15 cellular contexts compared by ENCODE assay signal in genomic region chr10:88525371-88526079, GRCh38. TPM values are rescaled to one million over a fixed set of nuclear protein-coding genes. Genes with fewer than 3 reads are reported as not detected.
A peak's percentile ranks its signal among the peaks of the same experiment; 100 is the strongest.
DNase-seq lines count a peak whose midpoint lies in the region; ATAC-seq and TF ChIP-seq lines count a peak whose summit lies in the region.
"Had no signal": no experiment of that assay in that cellular context is flagged by ENCODE, and none has a peak within 500 bp of the region (broad histone marks: within the 10 kb centered on the region; RNA-seq: fewer than 3 reads in every experiment).

No MANE protein-coding gene starts in this region.

- H3K27me3 ChIP-seq in IMR-90 (ENCODE audit: control insufficient read depth, insufficient read depth, low read length) (peaks cover 2% of the 10 kb centered on the region; the same call in 1 of the 2 replicates), mammary epithelial cell (ENCODE audit: insufficient read depth, low read length) (no peaks in the 10 kb centered on the region), lung (ENCODE audit: control insufficient read depth, insufficient read depth) (no peaks in the 10 kb centered on the region)
- H3K27me3 ChIP-seq: heart right ventricle had no signal

- H3K9me3 Mint-ChIP-seq in T-cell: no peaks in the 10 kb centered on the region
- H3K9me3 Mint-ChIP-seq: CD4-positive, CD25-positive, alpha-beta regulatory T cell; naive B cell had no signal

- no TSS peak for BruUV-seq in IMR-90 (replicated peaks; lab: Mats Ljungman, UMichigan)
- BruUV-seq in mammary epithelial cell (replicated peaks; lab: Mats Ljungman, UMichigan): no TSS peak

- in situ Hi-C loops in IMR-90 (cut with MboI; ENCODE audit: low sequenced_read_pairs) (no loop called here), mammary epithelial cell (cut with MboI; ENCODE audit: low sequenced_read_pairs in 2 of 2) (loop anchor here in 1 of 2 donors (25.0 kb wide), 1 partner anchor 113 kb away; no protein-coding TSS in a partner anchor)

- no peak overlapping the region for H4K8ac ChIP-seq in IMR-90 (ENCODE audit: low read depth in 2 of 2, low read length in 2 of 2)

- H2BK120ac ChIP-seq in IMR-90 (ENCODE audit: low read depth, low read length): no peak overlapping the region

- POLR2A ChIA-PET in IMR-90 (lab: Charles Lee; ENCODE audit: unreplicated experiment) (no interaction called here), T-cell (lab: Charles Lee) (interaction anchor here in 1 of 2 donors (0.5 kb wide), 1 partner anchor 542 kb away, joined by 4 read pairs; no protein-coding TSS in a partner anchor)

- no peak for TF ChIP-seq CTCF in IMR-90 (conservative IDR thresholded peaks at IDR 0.05; ENCODE audit: low read depth, low read length)
- TF ChIP-seq CTCF in mammary epithelial cell (conservative IDR thresholded peaks at IDR 0.05 in 1 of 2, IDR thresholded peaks at IDR 0.05 in 1 of 2; ENCODE audit: extremely low read depth in 1 of 2, insufficient read depth in 1 of 2, low read depth in 1 of 2, low read length in 2 of 2): no peak
- no peak for TF ChIP-seq CTCF in lung (IDR thresholded peaks at IDR 0.05; ENCODE audit: control extremely low read depth, extremely low read depth)

- no peak overlapping the region for H3K4ac ChIP-seq in IMR-90 (ENCODE audit: low read depth, low read length)

- H2AK5ac ChIP-seq in IMR-90 (ENCODE audit: low read depth, low read length): no peak overlapping the region

- no peak overlapping the region for H3K18ac ChIP-seq in IMR-90 (ENCODE audit: low read depth, low read length)

- no peak for TF ChIP-seq RAD21 in IMR-90 (IDR thresholded peaks at IDR 0.05; ENCODE audit: low read length)

- no peaks in the 10 kb centered on the region for H3K27me3 Mint-ChIP-seq in T-cell

- peaks cover 3% of the 10 kb centered on the region for H3K36me3 Mint-ChIP-seq in T-cell
- H3K36me3 Mint-ChIP-seq: activated CD8-positive, alpha-beta memory T cell treated with anti-CD3 and anti-CD28 coated beads, Interleukin-2, amount 10 ng/mL, durations not matched to agents 7 days and 5 days; CD4-positive, CD25-positive, alpha-beta regulatory T cell; naive B cell had no signal

- no peak overlapping the region for H3K56ac ChIP-seq in IMR-90 (ENCODE audit: extremely low read depth, insufficient read depth, low read length)

- H3K9ac ChIP-seq in IMR-90 (ENCODE audit: low read depth, low read length) (no peak overlapping the region), mammary epithelial cell (ENCODE audit: insufficient read depth, low read length) (no peak overlapping the region)

- H3K9me3 ChIP-seq in IMR-90 (ENCODE audit: control insufficient read depth, insufficient read depth, low read length) (no peaks in the 10 kb centered on the region), mammary epithelial cell (replicated peaks; ENCODE audit: insufficient read depth, low read length) (no peaks in the 10 kb centered on the region), lung (ENCODE audit: control insufficient read depth in 2 of 2, insufficient read depth in 1 of 2, low read length in 1 of 2) (no peaks in the 10 kb centered on the region)
- H3K9me3 ChIP-seq: heart right ventricle had no signal

- no peak overlapping the region for H3K4me3 Mint-ChIP-seq in T-cell
- H3K4me3 Mint-ChIP-seq: activated CD8-positive, alpha-beta memory T cell treated with anti-CD3 and anti-CD28 coated beads, Interleukin-2, amount 10 ng/mL, durations not matched to agents 7 days and 5 days; CD4-positive, CD25-positive, alpha-beta regulatory T cell had no signal

- H3K36me3 ChIP-seq in IMR-90 (ENCODE audit: control insufficient read depth, insufficient read depth, low read length) (no peaks in the 10 kb centered on the region), mammary epithelial cell (ENCODE audit: insufficient read depth, low read length) (no peaks in the 10 kb centered on the region), lung (ENCODE audit: control insufficient read depth in 2 of 2, insufficient read depth in 2 of 2, low read length in 2 of 2) (no peaks in the 10 kb centered on the region)
- H3K36me3 ChIP-seq: heart right ventricle had no signal

- DNase-seq in AG20443 (ENCODE audit: low spot score) (peak; percentile 12), IMR-90 (peak; percentile 72), mammary epithelial cell (peak; percentile 88), lung (ENCODE audit: low spot score) (peak; percentile 61), T-cell (no peak)
- DNase-seq in stimulated activated naive CD8-positive, alpha-beta T cell treated with anti-CD3 and anti-CD28 coated beads, Interleukin-15, Interleukin-2, amounts not matched to agents 100 U/mL and 50 U/mL, for 24 hours: no peak
- DNase-seq: activated CD8-positive, alpha-beta memory T cell treated with anti-CD3 and anti-CD28 coated beads, Interleukin-2, amount 10 ng/mL, durations not matched to agents 7 days and 5 days; aorta; CD4-positive, CD25-positive, alpha-beta regulatory T cell; heart right ventricle; KBM-7; naive B cell; NCI-H446 treated with DMSO at 0.1 percent for 48 hours had no signal

- dilution Hi-C loops in IMR-90 (cut with HindIII; ENCODE audit: low sequenced_read_pairs, unreplicated experiment) (no loop called here), mammary epithelial cell (cut with HindIII; ENCODE audit: low sequenced_read_pairs) (no loop called here)

- H2AFZ ChIP-seq in IMR-90 (replicated peaks; ENCODE audit: low read length, poor library complexity) (no peak overlapping the region), mammary epithelial cell (ENCODE audit: low read depth, low read length) (no peak overlapping the region)

- H3K4me3 ChIP-seq in IMR-90 (ENCODE audit: insufficient read depth, low read depth, low read length) (no peak overlapping the region), mammary epithelial cell (replicated peaks in 1 of 3; ENCODE audit: insufficient read depth in 1 of 3, low read depth in 2 of 3, low read length in 3 of 3) (no peak overlapping the region), lung (no peak overlapping the region)
- H3K4me3 ChIP-seq: heart right ventricle had no signal

- no peak overlapping the region for H2BK15ac ChIP-seq in IMR-90 (ENCODE audit: low read depth, low read length)

- H2AK9ac ChIP-seq in IMR-90 (replicated peaks; ENCODE audit: low read depth, low read length, poor library complexity): no peak overlapping the region

- H4K5ac ChIP-seq in IMR-90 (ENCODE audit: low read depth, low read length): no peak overlapping the region

- no peak overlapping the region for H3K4me2 ChIP-seq in IMR-90 (ENCODE audit: low read depth, low read length)
- peak overlapping the region; percentile 15 for H3K4me2 ChIP-seq in mammary epithelial cell (ENCODE audit: insufficient read depth, low read depth, low read length)

- no peaks in the 10 kb centered on the region for H4K20me1 ChIP-seq in IMR-90 (ENCODE audit: insufficient read depth, low read length)
- H4K20me1 ChIP-seq in mammary epithelial cell (ENCODE audit: insufficient read depth, low read length): no peaks in the 10 kb centered on the region

- no peak for TF ChIP-seq POLR2A in IMR-90 (IDR thresholded peaks at IDR 0.05; ENCODE audit: low read depth, low read length)

- CTCF ChIA-PET in IMR-90 (lab: Yijun Ruan, JAX): no interaction called here
- CTCF ChIA-PET in mammary epithelial cell (lab: Charles Lee; ENCODE audit: low non-redundant PET): interaction anchor here (0.7 kb wide), 1 partner anchor 673 kb away, joined by 3 read pairs; no protein-coding TSS in a partner anchor
- CTCF ChIA-PET in T-cell (lab: Charles Lee): no interaction called here

- no peaks in the 10 kb centered on the region for H3K4me1 Mint-ChIP-seq in T-cell
- H3K4me1 Mint-ChIP-seq: naive B cell had no signal

- no peak overlapping the region for H2BK5ac ChIP-seq in IMR-90 (ENCODE audit: low read depth, low read length, poor library complexity, severe bottlenecking)

- no peak overlapping the region for H2BK20ac ChIP-seq in IMR-90 (ENCODE audit: low read depth, low read length)

- H3K27ac Mint-ChIP-seq in T-cell: no peak overlapping the region
- H3K27ac Mint-ChIP-seq: activated CD8-positive, alpha-beta memory T cell treated with anti-CD3 and anti-CD28 coated beads, Interleukin-2, amount 10 ng/mL, durations not matched to agents 7 days and 5 days; CD4-positive, CD25-positive, alpha-beta regulatory T cell; naive B cell had no signal

- H3K79me2 ChIP-seq in mammary epithelial cell (ENCODE audit: insufficient read depth, low read length): no peaks in the 10 kb centered on the region

- intact Hi-C loops in IMR-90 (cut with micrococcal nuclease): no loop called here
- intact Hi-C loops in mammary epithelial cell (cut with micrococcal nuclease): loop anchor here (10.0 kb wide), 1 partner anchor 1539 kb away; no protein-coding TSS in a partner anchor

- WGBS in IMR-90 (ENCODE audit: extremely low coverage in 2 of 2, insufficient read length in 1 of 2), 2 experiments: no CpG with 5 or more reads among the region's 3 CpGs
- 67% methylated on average over 3 of the region's 3 CpGs for WGBS in mammary epithelial cell (ENCODE audit: low coverage, missing lambda C conversion rate)
- 78 to 90% methylated on average over 3 of the region's 3 CpGs for WGBS in lung, 2 donors

- H3K27ac ChIP-seq in IMR-90 (ENCODE audit: insufficient read depth, low read length) (no peak overlapping the region), mammary epithelial cell (ENCODE audit: insufficient read depth, low read depth, low read length) (no peak overlapping the region), lung (ENCODE audit: low read depth in 1 of 2, low read length in 1 of 2) (no peak overlapping the region)
- H3K27ac ChIP-seq: heart right ventricle had no signal

- H3K14ac ChIP-seq in IMR-90 (replicated peaks; ENCODE audit: low read depth, low read length): no peak overlapping the region

- no peaks in the 10 kb centered on the region for H3K9me1 ChIP-seq in IMR-90 (ENCODE audit: insufficient read depth, low read length)

- H3K4me1 ChIP-seq in IMR-90 (ENCODE audit: control insufficient read depth, insufficient read depth, low read length) (peaks cover 2% of the 10 kb centered on the region), mammary epithelial cell (ENCODE audit: insufficient read depth, low read length) (peaks cover 15% of the 10 kb centered on the region), lung (ENCODE audit: control insufficient read depth in 2 of 2, insufficient read depth in 2 of 2, low read length in 2 of 2) (no peaks in the 10 kb centered on the region)

- no peak overlapping the region for H3K23ac ChIP-seq in IMR-90 (ENCODE audit: low read depth, low read length)

- H3K79me1 ChIP-seq in IMR-90 (ENCODE audit: low read depth in 1 of 2, low read length in 2 of 2): no peaks in the 10 kb centered on the region

- ATAC-seq in IMR-90 (ENCODE audit: low read depth) (no peak), lung (ENCODE audit: insufficient read depth, low FRiP score) (no peak), HG03354 (IDR thresholded peaks at IDR 0.05; ENCODE audit: poor library complexity, severe bottlenecking, unreplicated experiment) (no peak), HG03521 (IDR thresholded peaks at IDR 0.05; ENCODE audit: unreplicated experiment) (no peak), T-cell (replicated peaks in 1 of 4) (no peak)
- no peak for ATAC-seq in stimulated activated naive CD8-positive, alpha-beta T cell treated with anti-CD3 and anti-CD28 coated beads, Interleukin-15, Interleukin-2, amounts not matched to agents 100 U/mL and 50 U/mL, for 24 hours
- ATAC-seq: activated CD8-positive, alpha-beta memory T cell treated with anti-CD3 and anti-CD28 coated beads, Interleukin-2, amount 10 ng/mL, durations not matched to agents 7 days and 5 days; heart right ventricle had no signal

- H4K91ac ChIP-seq in IMR-90 (ENCODE audit: insufficient read depth, low read depth, low read length): no peak overlapping the region

RNA-seq across cellular contexts. Expression of gene RNLS, which starts 57.6 kb away (rescaled TPM):
- total RNA-seq in IMR-90 (2012; rRNA removed) (4.2 and 7.0 TPM in 2 replicates), mammary epithelial cell (10 to 100 TPM in 1 of 2 donors, 1 to 10 TPM in 1; 3.3 to 13.0 TPM), lung (10 to 100 TPM in 1 of 2 donors, 1 to 10 TPM in 1; 8.9 to 11.6 TPM), T-cell (1 to 10 TPM; 1.8 to 4.5 (median 3.2) TPM)
- polyA plus RNA-seq in IMR-90 (2012; rRNA removed) (4.0 and 4.5 TPM in 2 replicates), mammary epithelial cell (6.9 TPM), lung (1 to 10 TPM; 5.8 to 7.0 TPM)
- 3.2 and 4.8 TPM in 2 replicates for polyA plus RNA-seq in IMR-90 (2012; cell fraction: cytosol; rRNA removed)
- polyA plus RNA-seq in IMR-90 (2012; cell fraction: nucleus; rRNA removed; ENCODE audit: low replicate concordance): 2.0 TPM in 2 replicates
- polyA minus RNA-seq in mammary epithelial cell: not detected

Comparison
In these comparisons a context has a peak if more than half of its experiments do, and no peak if none do; other contexts are left out.
1. DNase-seq: peak in AG20443 (single experiment), IMR-90 (single experiment), mammary epithelial cell (single experiment) and lung (single experiment); none in stimulated activated naive CD8-positive, alpha-beta T cell treated with anti-CD3 and anti-CD28 coated beads, Interleukin-15, Interleukin-2, amounts not matched to agents 100 U/mL and 50 U/mL, for 24 hours (single experiment) and T-cell (0 of 34).